ENCODE assay signal across 1 cellular context in genomic region chr1:34478460-34479076, GRCh38.
TF ChIP-seq lines count a peak whose summit lies in the region.

No MANE protein-coding gene starts in this region.

TF ChIP-seq in GM12878, 131 proteins besides CTCF, POLR2A, EP300 and RAD21 (continued from another document):
- TF ChIP-seq, protein P1, sequence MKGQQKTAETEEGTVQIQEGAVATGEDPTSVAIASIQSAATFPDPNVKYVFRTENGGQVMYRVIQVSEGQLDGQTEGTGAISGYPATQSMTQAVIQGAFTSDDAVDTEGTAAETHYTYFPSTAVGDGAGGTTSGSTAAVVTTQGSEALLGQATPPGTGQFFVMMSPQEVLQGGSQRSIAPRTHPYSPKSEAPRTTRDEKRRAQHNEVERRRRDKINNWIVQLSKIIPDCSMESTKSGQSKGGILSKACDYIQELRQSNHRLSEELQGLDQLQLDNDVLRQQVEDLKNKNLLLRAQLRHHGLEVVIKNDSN (IDR thresholded peaks at IDR 0.05; ENCODE audit: borderline replicate concordance, extremely low read length, insufficient read depth, low read depth, low read length) = no peak
- TF ChIP-seq TCF12 (IDR thresholded peaks at IDR 0.05; ENCODE audit: low read depth, low read length) (no peak), NFXL1 (IDR thresholded peaks at IDR 0.05; ENCODE audit: borderline replicate concordance) (no peak), ZSCAN29 (IDR thresholded peaks at IDR 0.05) (no peak), HCFC1 (IDR thresholded peaks at IDR 0.05; ENCODE audit: low read length) (no peak)
- TF ChIP-seq, protein P2, sequence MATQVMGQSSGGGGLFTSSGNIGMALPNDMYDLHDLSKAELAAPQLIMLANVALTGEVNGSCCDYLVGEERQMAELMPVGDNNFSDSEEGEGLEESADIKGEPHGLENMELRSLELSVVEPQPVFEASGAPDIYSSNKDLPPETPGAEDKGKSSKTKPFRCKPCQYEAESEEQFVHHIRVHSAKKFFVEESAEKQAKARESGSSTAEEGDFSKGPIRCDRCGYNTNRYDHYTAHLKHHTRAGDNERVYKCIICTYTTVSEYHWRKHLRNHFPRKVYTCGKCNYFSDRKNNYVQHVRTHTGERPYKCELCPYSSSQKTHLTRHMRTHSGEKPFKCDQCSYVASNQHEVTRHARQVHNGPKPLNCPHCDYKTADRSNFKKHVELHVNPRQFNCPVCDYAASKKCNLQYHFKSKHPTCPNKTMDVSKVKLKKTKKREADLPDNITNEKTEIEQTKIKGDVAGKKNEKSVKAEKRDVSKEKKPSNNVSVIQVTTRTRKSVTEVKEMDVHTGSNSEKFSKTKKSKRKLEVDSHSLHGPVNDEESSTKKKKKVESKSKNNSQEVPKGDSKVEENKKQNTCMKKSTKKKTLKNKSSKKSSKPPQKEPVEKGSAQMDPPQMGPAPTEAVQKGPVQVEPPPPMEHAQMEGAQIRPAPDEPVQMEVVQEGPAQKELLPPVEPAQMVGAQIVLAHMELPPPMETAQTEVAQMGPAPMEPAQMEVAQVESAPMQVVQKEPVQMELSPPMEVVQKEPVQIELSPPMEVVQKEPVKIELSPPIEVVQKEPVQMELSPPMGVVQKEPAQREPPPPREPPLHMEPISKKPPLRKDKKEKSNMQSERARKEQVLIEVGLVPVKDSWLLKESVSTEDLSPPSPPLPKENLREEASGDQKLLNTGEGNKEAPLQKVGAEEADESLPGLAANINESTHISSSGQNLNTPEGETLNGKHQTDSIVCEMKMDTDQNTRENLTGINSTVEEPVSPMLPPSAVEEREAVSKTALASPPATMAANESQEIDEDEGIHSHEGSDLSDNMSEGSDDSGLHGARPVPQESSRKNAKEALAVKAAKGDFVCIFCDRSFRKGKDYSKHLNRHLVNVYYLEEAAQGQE (IDR thresholded peaks at IDR 0.05; ENCODE audit: low read depth, low read length) = peak; percentile 61; the same call in 1 of the 2 replicates
